2 cellular contexts compared by ENCODE assay signal in the genomic region with DNA sequence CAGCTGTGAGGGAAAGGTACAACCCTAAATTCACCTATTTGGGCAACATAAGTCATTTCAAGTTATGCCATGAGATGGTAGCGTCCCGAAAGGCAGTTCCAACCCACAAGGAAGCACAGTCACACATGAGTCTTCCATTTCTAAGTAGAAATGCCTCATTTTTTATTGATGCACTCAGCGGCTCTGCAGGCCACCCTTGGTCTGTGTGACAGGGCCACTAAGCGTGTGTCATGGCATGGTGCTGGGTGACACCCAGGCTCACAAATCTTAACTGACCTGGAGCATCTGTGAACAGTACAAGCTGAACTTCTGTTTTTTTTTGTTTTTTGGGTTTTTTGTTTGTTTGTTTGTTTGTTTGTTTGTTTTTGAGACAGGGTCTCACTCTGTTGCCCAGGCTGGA.
TF ChIP-seq lines count a peak whose summit lies in the region.

No MANE protein-coding gene starts in this region.

TF ChIP-seq in SK-N-SH, 30 proteins besides CTCF, POLR2A, EP300 and RAD21:
- TF ChIP-seq PBX3 (IDR thresholded peaks at IDR 0.05) (no peak), GATA2 (CRISPR knock-in tag; IDR thresholded peaks at IDR 0.05) (no peak), FOXJ3 (CRISPR knock-in tag; IDR thresholded peaks at IDR 0.05) (no peak), TCF12 (IDR thresholded peaks at IDR 0.05) (no peak), CHD2 (IDR thresholded peaks at IDR 0.05; ENCODE audit: low read length, partially characterized antibody) (no peak), FOXM1 (IDR thresholded peaks at IDR 0.05; ENCODE audit: low read depth) (no peak), REST (IDR thresholded peaks at IDR 0.05; ENCODE audit: low read depth, low read length) (no peak), RFX5 (IDR thresholded peaks at IDR 0.05; ENCODE audit: low read length) (no peak), RCOR1 (IDR thresholded peaks at IDR 0.05; ENCODE audit: low read length) (no peak), POLR2AphosphoS5 (IDR thresholded peaks at IDR 0.05; ENCODE audit: low read depth, low read length) (no peak), MEF2A (IDR thresholded peaks at IDR 0.05; ENCODE audit: borderline replicate concordance, low read depth) (no peak), MXI1 (IDR thresholded peaks at IDR 0.05; ENCODE audit: low read depth, low read length) (no peak), SIN3A (IDR thresholded peaks at IDR 0.05; ENCODE audit: borderline replicate concordance, low read depth, low read length) (no peak), MAX (IDR thresholded peaks at IDR 0.05; ENCODE audit: low read depth) (no peak), EZH2phosphoT487 (IDR thresholded peaks at IDR 0.05; ENCODE audit: borderline replicate concordance, low read depth) (no peak)
- TF ChIP-seq, protein P1, sequence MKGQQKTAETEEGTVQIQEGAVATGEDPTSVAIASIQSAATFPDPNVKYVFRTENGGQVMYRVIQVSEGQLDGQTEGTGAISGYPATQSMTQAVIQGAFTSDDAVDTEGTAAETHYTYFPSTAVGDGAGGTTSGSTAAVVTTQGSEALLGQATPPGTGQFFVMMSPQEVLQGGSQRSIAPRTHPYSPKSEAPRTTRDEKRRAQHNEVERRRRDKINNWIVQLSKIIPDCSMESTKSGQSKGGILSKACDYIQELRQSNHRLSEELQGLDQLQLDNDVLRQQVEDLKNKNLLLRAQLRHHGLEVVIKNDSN (IDR thresholded peaks at IDR 0.05; ENCODE audit: borderline replicate concordance, low read depth): no peak
- TF ChIP-seq, protein P2, sequence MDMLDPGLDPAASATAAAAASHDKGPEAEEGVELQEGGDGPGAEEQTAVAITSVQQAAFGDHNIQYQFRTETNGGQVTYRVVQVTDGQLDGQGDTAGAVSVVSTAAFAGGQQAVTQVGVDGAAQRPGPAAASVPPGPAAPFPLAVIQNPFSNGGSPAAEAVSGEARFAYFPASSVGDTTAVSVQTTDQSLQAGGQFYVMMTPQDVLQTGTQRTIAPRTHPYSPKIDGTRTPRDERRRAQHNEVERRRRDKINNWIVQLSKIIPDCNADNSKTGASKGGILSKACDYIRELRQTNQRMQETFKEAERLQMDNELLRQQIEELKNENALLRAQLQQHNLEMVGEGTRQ (IDR thresholded peaks at IDR 0.05; ENCODE audit: borderline replicate concordance, low read depth, low read length): no peak
- TF ChIP-seq, protein P3, sequence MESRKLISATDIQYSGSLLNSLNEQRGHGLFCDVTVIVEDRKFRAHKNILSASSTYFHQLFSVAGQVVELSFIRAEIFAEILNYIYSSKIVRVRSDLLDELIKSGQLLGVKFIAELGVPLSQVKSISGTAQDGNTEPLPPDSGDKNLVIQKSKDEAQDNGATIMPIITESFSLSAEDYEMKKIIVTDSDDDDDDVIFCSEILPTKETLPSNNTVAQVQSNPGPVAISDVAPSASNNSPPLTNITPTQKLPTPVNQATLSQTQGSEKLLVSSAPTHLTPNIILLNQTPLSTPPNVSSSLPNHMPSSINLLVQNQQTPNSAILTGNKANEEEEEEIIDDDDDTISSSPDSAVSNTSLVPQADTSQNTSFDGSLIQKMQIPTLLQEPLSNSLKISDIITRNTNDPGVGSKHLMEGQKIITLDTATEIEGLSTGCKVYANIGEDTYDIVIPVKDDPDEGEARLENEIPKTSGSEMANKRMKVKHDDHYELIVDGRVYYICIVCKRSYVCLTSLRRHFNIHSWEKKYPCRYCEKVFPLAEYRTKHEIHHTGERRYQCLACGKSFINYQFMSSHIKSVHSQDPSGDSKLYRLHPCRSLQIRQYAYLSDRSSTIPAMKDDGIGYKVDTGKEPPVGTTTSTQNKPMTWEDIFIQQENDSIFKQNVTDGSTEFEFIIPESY (IDR thresholded peaks at IDR 0.05; ENCODE audit: borderline replicate concordance, low read depth): no peak

TF ChIP-seq in SK-N-SH treated with all-trans-retinoic acid at 6 μM for 48 hours, 23 proteins besides CTCF, POLR2A, EP300 and RAD21 (continued from another document):
- TF ChIP-seq, protein P4, sequence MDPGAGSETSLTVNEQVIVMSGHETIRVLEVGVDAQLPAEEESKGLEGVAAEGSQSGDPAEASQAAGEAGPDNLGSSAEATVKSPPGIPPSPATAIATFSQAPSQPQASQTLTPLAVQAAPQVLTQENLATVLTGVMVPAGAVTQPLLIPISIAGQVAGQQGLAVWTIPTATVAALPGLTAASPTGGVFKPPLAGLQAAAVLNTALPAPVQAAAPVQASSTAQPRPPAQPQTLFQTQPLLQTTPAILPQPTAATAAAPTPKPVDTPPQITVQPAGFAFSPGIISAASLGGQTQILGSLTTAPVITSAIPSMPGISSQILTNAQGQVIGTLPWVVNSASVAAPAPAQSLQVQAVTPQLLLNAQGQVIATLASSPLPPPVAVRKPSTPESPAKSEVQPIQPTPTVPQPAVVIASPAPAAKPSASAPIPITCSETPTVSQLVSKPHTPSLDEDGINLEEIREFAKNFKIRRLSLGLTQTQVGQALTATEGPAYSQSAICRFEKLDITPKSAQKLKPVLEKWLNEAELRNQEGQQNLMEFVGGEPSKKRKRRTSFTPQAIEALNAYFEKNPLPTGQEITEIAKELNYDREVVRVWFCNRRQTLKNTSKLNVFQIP (CRISPR knock-in tag; IDR thresholded peaks at IDR 0.05; ENCODE audit: borderline replicate concordance, low read depth): no peak
- TF ChIP-seq, protein P5, sequence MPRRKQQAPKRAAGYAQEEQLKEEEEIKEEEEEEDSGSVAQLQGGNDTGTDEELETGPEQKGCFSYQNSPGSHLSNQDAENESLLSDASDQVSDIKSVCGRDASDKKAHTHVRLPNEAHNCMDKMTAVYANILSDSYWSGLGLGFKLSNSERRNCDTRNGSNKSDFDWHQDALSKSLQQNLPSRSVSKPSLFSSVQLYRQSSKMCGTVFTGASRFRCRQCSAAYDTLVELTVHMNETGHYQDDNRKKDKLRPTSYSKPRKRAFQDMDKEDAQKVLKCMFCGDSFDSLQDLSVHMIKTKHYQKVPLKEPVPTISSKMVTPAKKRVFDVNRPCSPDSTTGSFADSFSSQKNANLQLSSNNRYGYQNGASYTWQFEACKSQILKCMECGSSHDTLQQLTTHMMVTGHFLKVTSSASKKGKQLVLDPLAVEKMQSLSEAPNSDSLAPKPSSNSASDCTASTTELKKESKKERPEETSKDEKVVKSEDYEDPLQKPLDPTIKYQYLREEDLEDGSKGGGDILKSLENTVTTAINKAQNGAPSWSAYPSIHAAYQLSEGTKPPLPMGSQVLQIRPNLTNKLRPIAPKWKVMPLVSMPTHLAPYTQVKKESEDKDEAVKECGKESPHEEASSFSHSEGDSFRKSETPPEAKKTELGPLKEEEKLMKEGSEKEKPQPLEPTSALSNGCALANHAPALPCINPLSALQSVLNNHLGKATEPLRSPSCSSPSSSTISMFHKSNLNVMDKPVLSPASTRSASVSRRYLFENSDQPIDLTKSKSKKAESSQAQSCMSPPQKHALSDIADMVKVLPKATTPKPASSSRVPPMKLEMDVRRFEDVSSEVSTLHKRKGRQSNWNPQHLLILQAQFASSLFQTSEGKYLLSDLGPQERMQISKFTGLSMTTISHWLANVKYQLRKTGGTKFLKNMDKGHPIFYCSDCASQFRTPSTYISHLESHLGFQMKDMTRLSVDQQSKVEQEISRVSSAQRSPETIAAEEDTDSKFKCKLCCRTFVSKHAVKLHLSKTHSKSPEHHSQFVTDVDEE (CRISPR knock-in tag; IDR thresholded peaks at IDR 0.05): no peak
- TF ChIP-seq ZFP30 (CRISPR knock-in tag; IDR thresholded peaks at IDR 0.05): no peak
- no peak for TF ChIP-seq OSR1 (CRISPR knock-in tag; IDR thresholded peaks at IDR 0.05)
- no peak for TF ChIP-seq ISL1 (CRISPR knock-in tag; IDR thresholded peaks at IDR 0.05)
- TF ChIP-seq ARNTL (CRISPR knock-in tag; IDR thresholded peaks at IDR 0.05; ENCODE audit: borderline replicate concordance, low read depth): no peak
- TF ChIP-seq, protein P6, sequence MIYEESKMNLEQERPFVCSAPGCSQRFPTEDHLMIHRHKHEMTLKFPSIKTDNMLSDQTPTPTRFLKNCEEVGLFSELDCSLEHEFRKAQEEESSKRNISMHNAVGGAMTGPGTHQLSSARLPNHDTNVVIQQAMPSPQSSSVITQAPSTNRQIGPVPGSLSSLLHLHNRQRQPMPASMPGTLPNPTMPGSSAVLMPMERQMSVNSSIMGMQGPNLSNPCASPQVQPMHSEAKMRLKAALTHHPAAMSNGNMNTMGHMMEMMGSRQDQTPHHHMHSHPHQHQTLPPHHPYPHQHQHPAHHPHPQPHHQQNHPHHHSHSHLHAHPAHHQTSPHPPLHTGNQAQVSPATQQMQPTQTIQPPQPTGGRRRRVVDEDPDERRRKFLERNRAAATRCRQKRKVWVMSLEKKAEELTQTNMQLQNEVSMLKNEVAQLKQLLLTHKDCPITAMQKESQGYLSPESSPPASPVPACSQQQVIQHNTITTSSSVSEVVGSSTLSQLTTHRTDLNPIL (CRISPR knock-in tag; IDR thresholded peaks at IDR 0.05; ENCODE audit: low read depth): no peak
- TF ChIP-seq PPARA (CRISPR knock-in tag; IDR thresholded peaks at IDR 0.05; ENCODE audit: borderline replicate concordance): no peak
- no peak for TF ChIP-seq GLIS3 (CRISPR knock-in tag; IDR thresholded peaks at IDR 0.05)
- no peak for TF ChIP-seq TCF4 (CRISPR knock-in tag; IDR thresholded peaks at IDR 0.05; ENCODE audit: borderline replicate concordance)
- no peak for TF ChIP-seq ZNF8 (CRISPR knock-in tag; IDR thresholded peaks at IDR 0.05)
TF ChIP-seq in SK-N-SH treated with all-trans-retinoic acid at 6 μM for 48 hours: peak in this region for 0.
